ENCODE assay signal across 27 cellular contexts in genomic region chr19:38563475-38563874, GRCh38. TPM values are rescaled to one million over a fixed set of nuclear protein-coding genes. Genes with fewer than 3 reads are reported as not detected.
"Had no signal": no experiment of that assay in that cellular context is flagged by ENCODE, and none has a peak within 500 bp of the region (broad histone marks: within the 10 kb centered on the region; RNA-seq: fewer than 3 reads in every experiment).

No MANE protein-coding gene starts in this region.

- H3K9me3 Mint-ChIP-seq: activated CD4-positive, alpha-beta memory T cell treated with anti-CD3 and anti-CD28 coated beads for 36 hours; activated CD4-positive, alpha-beta T cell treated with anti-CD3 and anti-CD28 coated beads, Interleukin-2, amount 10 ng/mL, durations not matched to agents 24 days and 14 days; activated T-cell treated with anti-CD3 and anti-CD28 coated beads, Interleukin-2, amount 50 U/mL, for 24 hours; activated T-helper 17 cell treated with anti-CD3 and anti-CD28 coated beads, Interleukin-2, amount 50 U/mL, for 72 hours had no signal

- H3K36me3 Mint-ChIP-seq: activated naive CD8-positive, alpha-beta T cell had no signal

- ATAC-seq: activated CD4-positive, alpha-beta T cell treated with anti-CD3 and anti-CD28 coated beads for 36 hours; activated CD8-positive, alpha-beta memory T cell treated with anti-CD3 and anti-CD28 coated beads, Interleukin-2, amount 10 ng/mL, durations not matched to agents 7 days and 5 days; activated CD8-positive, alpha-beta T cell treated with anti-CD3 and anti-CD28 coated beads, Interleukin-2, amount 10 ng/mL, durations not matched to agents 7 days and 5 days; activated T-helper 17 cell treated with anti-CD3 and anti-CD28 coated beads, Interleukin-2, amount 50 U/mL, for 72 hours; esophagus mucosa had no signal

- H3K27ac Mint-ChIP-seq: activated CD4-positive, alpha-beta T cell treated with anti-CD3 and anti-CD28 coated beads for 36 hours; activated CD4-positive, alpha-beta T cell treated with anti-CD3 and anti-CD28 coated beads, Interleukin-2, amount 10 ng/mL, durations not matched to agents 24 days and 14 days; activated CD8-positive, alpha-beta memory T cell treated with anti-CD3 and anti-CD28 coated beads, Interleukin-2, amount 10 ng/mL, durations not matched to agents 7 days and 5 days; activated CD8-positive, alpha-beta T cell treated with anti-CD3 and anti-CD28 coated beads, Interleukin-2, amount 10 ng/mL, durations not matched to agents 7 days and 5 days; activated naive CD8-positive, alpha-beta T cell; activated T-cell treated with anti-CD3 and anti-CD28 coated beads, Interleukin-2, amount 50 U/mL, for 24 hours; activated T-helper 17 cell treated with anti-CD3 and anti-CD28 coated beads, Interleukin-2, amount 50 U/mL, for 72 hours had no signal

- H3K27ac ChIP-seq: brain microvascular endothelial cell, epithelial cell of prostate had no signal

- H3K36me3 ChIP-seq: brain microvascular endothelial cell had no signal

- H3K4me3 Mint-ChIP-seq: activated CD4-positive, alpha-beta memory T cell treated with anti-CD3 and anti-CD28 coated beads for 36 hours; activated CD4-positive, alpha-beta T cell treated with anti-CD3 and anti-CD28 coated beads for 36 hours; activated CD4-positive, alpha-beta T cell treated with anti-CD3 and anti-CD28 coated beads, Interleukin-2, amount 10 ng/mL, durations not matched to agents 24 days and 14 days; activated CD8-positive, alpha-beta memory T cell treated with anti-CD3 and anti-CD28 coated beads, Interleukin-2, amount 10 ng/mL, durations not matched to agents 7 days and 5 days; activated CD8-positive, alpha-beta T cell treated with anti-CD3 and anti-CD28 coated beads, Interleukin-2, amount 10 ng/mL, durations not matched to agents 7 days and 5 days; activated T-cell treated with anti-CD3 and anti-CD28 coated beads, Interleukin-2, amount 50 U/mL, for 24 hours had no signal

- DNase-seq: activated CD4-positive, alpha-beta memory T cell treated with anti-CD3 and anti-CD28 coated beads for 36 hours; activated CD4-positive, alpha-beta T cell treated with anti-CD3 and anti-CD28 coated beads for 36 hours; activated CD4-positive, alpha-beta T cell treated with anti-CD3 and anti-CD28 coated beads, Interleukin-2, amount 10 ng/mL, durations not matched to agents 24 days and 14 days; activated CD4-positive, CD25-positive, alpha-beta regulatory T cell; activated CD4-positive, CD25-positive, alpha-beta regulatory T cell treated with anti-CD3 and anti-CD28 coated beads, Interleukin-2, amount 50 U/mL, for 72 hours; activated CD8-positive, alpha-beta memory T cell treated with anti-CD3 and anti-CD28 coated beads, Interleukin-2, amount 10 ng/mL, durations not matched to agents 7 days and 5 days; activated CD8-positive, alpha-beta memory T cell treated with anti-CD3 and anti-CD28 coated beads, Interleukin-2, amount 50 U/mL, for 4 hours; activated CD8-positive, alpha-beta T cell treated with anti-CD3 and anti-CD28 coated beads, Interleukin-2, amount 10 ng/mL, durations not matched to agents 7 days and 5 days; activated effector memory CD4-positive, alpha-beta T cell treated with Interleukin-2 at 50 U/mL for 16 hours; activated gamma-delta T cell treated with Interleukin-2 at 50 U/mL for 16 hours; activated naive CD4-positive, alpha-beta T cell treated with anti-CD3 and anti-CD28 coated beads, Interleukin-2, amount 50 U/mL, for 16 hours; activated naive CD4-positive, alpha-beta T cell treated with Interleukin-2 at 50 U/mL for 16 hours; activated T-cell treated with anti-CD3 and anti-CD28 coated beads, Interleukin-2, amount 50 U/mL, for 24 hours; amniotic stem cell; anterior cingulate cortex; brain microvascular endothelial cell; cortex of kidney; dermis blood vessel endothelial cell; effector CD4-positive, alpha-beta T cell; foreskin fibroblast; head of caudate nucleus; T-helper 2 cell had no signal

RNA-seq across cellular contexts. Expression of gene MAP4K1, which starts 54.3 kb away (rescaled TPM):
- total RNA-seq: bronchial epithelial cell, dermis blood vessel endothelial cell had no signal
